Comparison of ENCODE assay signal across 1 cellular context in genomic region chr6:128521302-128521632, GRCh38.
TF ChIP-seq lines count a peak whose summit lies in the region.

No MANE protein-coding gene starts in this region.

TF ChIP-seq in HCT116, 20 proteins besides CTCF, POLR2A, EP300 and RAD21 (continued from another document):
- no peak for TF ChIP-seq REST (IDR thresholded peaks at IDR 0.05; ENCODE audit: low read depth)
- TF ChIP-seq YY1 (IDR thresholded peaks at IDR 0.05; ENCODE audit: extremely low read depth, insufficient replicate concordance, low read depth, low read length): no peak
- TF ChIP-seq JUND (IDR thresholded peaks at IDR 0.05): no peak
- no peak for TF ChIP-seq EZH2phosphoT487 (IDR thresholded peaks at IDR 0.05; ENCODE audit: borderline replicate concordance)
- no peak for TF ChIP-seq CEBPB (IDR thresholded peaks at IDR 0.05; ENCODE audit: low read depth)
- TF ChIP-seq POLR2AphosphoS5 (IDR thresholded peaks at IDR 0.05; ENCODE audit: low read depth, low read length): no peak
- no peak for TF ChIP-seq TCF7L2 (IDR thresholded peaks at IDR 0.05; ENCODE audit: borderline replicate concordance, extremely low read depth, insufficient read depth, insufficient read length)
- no peak for TF ChIP-seq ZNF274 (IDR thresholded peaks at IDR 0.05; ENCODE audit: low read depth, low read length)
- TF ChIP-seq FOSL1 (IDR thresholded peaks at IDR 0.05; ENCODE audit: low read depth): no peak
